ENCODE assay signal across 13 cellular contexts in genomic region chr22:20218981-20219380, GRCh38.
"Had no signal": no experiment of that assay in that cellular context is flagged by ENCODE, and none has a peak within 500 bp of the region (broad histone marks: within the 10 kb centered on the region; RNA-seq: fewer than 3 reads in every experiment).

No MANE protein-coding gene starts in this region.

- DNase-seq: MV-4-11; NCI-H1048; NCI-H1436; NCI-H187; NCI-H2029; NCI-H2081 treated with DMSO at 0.1 percent for 48 hours; NCI-H2227 treated with DMSO at 0.1 percent for 48 hours; NCI-H526 treated with DMSO at 0.1 percent for 48 hours; NCI-H748 treated with DMSO at 0.1 percent for 48 hours; NK-92 treated with Interleukin-12 subunit alpha and Interleukin-12 subunit beta, amount 100 ng/mL, for 24 hours; PC-9; Peyer's patch; SHP77 treated with DMSO at 0.1 percent for 48 hours had no signal
